8 cellular contexts compared by ENCODE assay signal in the genomic region with DNA sequence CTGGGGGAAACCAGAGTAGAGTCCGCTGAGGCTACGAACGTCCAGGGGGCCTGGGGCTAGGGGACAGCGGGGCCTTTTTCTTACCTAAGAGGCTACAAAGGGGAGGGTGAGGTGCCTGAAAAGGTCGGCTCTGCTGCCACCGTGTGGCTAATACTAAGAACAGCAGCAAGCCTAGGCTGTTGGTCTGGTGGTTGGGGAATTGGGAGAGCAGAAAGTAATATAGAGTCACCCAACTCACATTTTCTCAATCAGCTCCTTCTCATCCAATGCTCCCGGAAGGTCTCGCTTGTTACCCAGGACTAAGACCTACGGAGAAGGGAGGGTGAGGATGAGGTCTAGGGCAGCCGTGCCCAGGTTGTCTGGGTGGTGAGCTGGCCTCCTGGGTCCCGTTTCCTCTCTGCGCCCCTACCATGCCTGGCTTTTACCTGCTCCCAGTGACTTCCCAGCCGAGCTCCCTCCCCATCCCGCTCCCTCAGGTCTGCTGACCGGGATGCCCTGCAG. TPM values are rescaled to one million over a fixed set of nuclear protein-coding genes. Genes with fewer than 3 reads are reported as not detected.
A peak's percentile ranks its signal among the peaks of the same experiment; 100 is the strongest.
DNase-seq lines count a peak whose midpoint lies in the region; ATAC-seq and TF ChIP-seq lines count a peak whose summit lies in the region.

No MANE protein-coding gene starts in this region.

- H3K27ac Mint-ChIP-seq in chondrocyte (ENCODE audit: unreplicated experiment), result no peak overlapping the region

- no peak overlapping the region for H3K4me3 ChIP-seq in WI38 (ENCODE audit: low read depth, low read length)

- peaks cover 12% of the 10 kb centered on the region for H3K36me3 Mint-ChIP-seq in chondrocyte (ENCODE audit: low read depth)

- intact Hi-C loops in left colon (cut with DNase I, micrococcal nuclease), result loop anchor here in 1 of 2 donors (5.0 kb wide), 1 partner anchor 128 kb away; no protein-coding TSS in a partner anchor

- H3K27me3 Mint-ChIP-seq in chondrocyte (ENCODE audit: low read depth), result no peaks in the 10 kb centered on the region

- peak; percentile 73 for DNase-seq in Daoy (ENCODE audit: low read depth)
- peak; percentile 76 for DNase-seq in NCI-H2196 (lab: John Stamatoyannopoulos, UW; ENCODE audit: unreplicated experiment)
- DNase-seq in chondrocyte (ENCODE audit: low spot score), result no peak
- DNase-seq in left colon, result peak in 1 of 2 donors; percentile 46
- peak; percentile 23 to 31 (median 25) for DNase-seq in stimulated activated CD4-positive, alpha-beta T cell treated with anti-CD3 and anti-CD28 coated beads, TNF-alpha, amount 100 ng/mL, for 1 hour (ENCODE audit: low read depth in 3 of 3, low spot score in 1 of 3)

- no peaks in the 10 kb centered on the region for H3K9me3 Mint-ChIP-seq in chondrocyte (ENCODE audit: low read depth)

- H3K4me3 Mint-ChIP-seq in chondrocyte (ENCODE audit: unreplicated experiment), result no peak overlapping the region

- TF ChIP-seq CTCF in WI38 (IDR thresholded peaks at IDR 0.05; ENCODE audit: low read depth, low read length) (peak; percentile 70), chondrocyte (IDR thresholded peaks at IDR 0.05) (peak; percentile 90)

- peak; percentile 74 for ATAC-seq in HG02588 (IDR thresholded peaks at IDR 0.05; ENCODE audit: unreplicated experiment)
- peak; percentile 79 for ATAC-seq in left colon
- no peak for ATAC-seq in HG03460 (IDR thresholded peaks at IDR 0.05; ENCODE audit: unreplicated experiment)

- H3K4me1 Mint-ChIP-seq in chondrocyte (ENCODE audit: low read depth), result peaks cover 3% of the 10 kb centered on the region

RNA-seq across cellular contexts. Expression of a gene that starts 9.3 kb away (rescaled TPM):
- 21.9 and 29.0 TPM in 2 replicates for total RNA-seq in Daoy (2014; rRNA removed; shearing (Covaris generic))
- total RNA-seq in chondrocyte, result 73.9 to 95.1 TPM (median 95.1 TPM) in 3 replicates
- total RNA-seq in left colon, result 10 to 100 TPM; 45.4 to 49.2 TPM

RNA-seq across cellular contexts. Expression of a gene that starts 12.6 kb away (rescaled TPM):
- total RNA-seq in Daoy (2014; rRNA removed; shearing (Covaris generic)), result under 0.01 and 0.06 TPM in 2 replicates
- total RNA-seq in chondrocyte, result not detected in 3 replicates
- total RNA-seq in left colon, result 1 to 10 TPM in 1 of 2 donors, under 1 TPM in 1; 0.76 to 2.1 TPM

RNA-seq across cellular contexts. Expression of a gene that starts 25.1 kb away (rescaled TPM):
- 1.3 and 1.5 TPM in 2 replicates for total RNA-seq in Daoy (2014; rRNA removed; shearing (Covaris generic))
- total RNA-seq in chondrocyte (not detected in 3 replicates), left colon (1 to 10 TPM; 1.8 to 4.7 TPM)

RNA-seq across cellular contexts. Expression of a gene that starts 58.3 kb away (rescaled TPM):
- 0.23 and 1.2 TPM in 2 replicates for total RNA-seq in Daoy (2014; rRNA removed; shearing (Covaris generic))
- total RNA-seq in chondrocyte (1.4 to 4.1 TPM (median 1.8 TPM) in 3 replicates), left colon (1 to 10 TPM; 1.1 to 1.9 TPM)
